ENCODE assay signal across 24 cellular contexts in genomic region chr17:67281736-67282135, GRCh38. TPM values are rescaled to one million over a fixed set of nuclear protein-coding genes. Genes with fewer than 3 reads are reported as not detected.
DNase-seq lines count a peak whose midpoint lies in the region; ATAC-seq, FAIRE-seq and TF ChIP-seq lines count a peak whose summit lies in the region.
"Had no signal": no experiment of that assay in that cellular context is flagged by ENCODE, and none has a peak within 500 bp of the region (broad histone marks: within the 10 kb centered on the region; RNA-seq: fewer than 3 reads in every experiment).

No MANE protein-coding gene starts in this region.

- H3K27ac ChIP-seq in breast epithelium (no peak overlapping the region), K562 (ENCODE audit: extremely low read depth, low read depth, low read length) (no peak overlapping the region), keratinocyte (ENCODE audit: control insufficient read depth, insufficient read depth, low read length) (peak overlapping the region; percentile 77), smooth muscle cell (ENCODE audit: low read depth) (no peak overlapping the region)
- H3K27ac ChIP-seq: Peyer's patch, SJSA1 had no signal

- peak overlapping the region; percentile 43 for H3K27ac Mint-ChIP-seq in MCF 10A (ENCODE audit: low read depth, unreplicated experiment)
- H3K27ac Mint-ChIP-seq: activated CD4-positive, alpha-beta T cell treated with anti-CD3 and anti-CD28 coated beads, Interleukin-2, amount 10 ng/mL, durations not matched to agents 7 days and 5 days; activated naive CD4-positive, alpha-beta T cell treated with anti-CD3 and anti-CD28 coated beads, Interleukin-2, amount 10 ng/mL, durations not matched to agents 7 days and 5 days; B cell had no signal

- no peaks in the 10 kb centered on the region for H3F3A ChIP-seq in smooth muscle cell (ENCODE audit: low read depth)

- H3K4me2 ChIP-seq in K562 (ENCODE audit: insufficient read depth, low read length): no peak overlapping the region
- peak overlapping the region; percentile 73 for H3K4me2 ChIP-seq in keratinocyte (ENCODE audit: control insufficient read depth, extremely low read depth, insufficient read depth, low read depth, low read length)
- H3K4me2 ChIP-seq in smooth muscle cell: no peak overlapping the region

- BruUV-seq in MCF 10A (replicated peaks; lab: Mats Ljungman, UMichigan) (no TSS peak), K562 (replicated peaks; lab: Mats Ljungman, UMichigan) (no TSS peak)

- no peaks in the 10 kb centered on the region for H3K79me2 ChIP-seq in K562 (ENCODE audit: control insufficient read depth, insufficient read depth, low read length)
- H3K79me2 ChIP-seq in keratinocyte (ENCODE audit: control insufficient read depth, insufficient read depth, low read length): no peaks in the 10 kb centered on the region
- H3K79me2 ChIP-seq in smooth muscle cell (ENCODE audit: low read depth): no peaks in the 10 kb centered on the region

- no peaks in the 10 kb centered on the region for H3K9me1 ChIP-seq in K562 (ENCODE audit: control insufficient read depth, insufficient read depth, low read length)
- no peaks in the 10 kb centered on the region for H3K9me1 ChIP-seq in keratinocyte (ENCODE audit: control insufficient read depth, extremely low read depth, insufficient read depth, low read length)

- H3K36me3 Mint-ChIP-seq in MCF 10A (ENCODE audit: insufficient read depth, unreplicated experiment): peaks cover 5% of the 10 kb centered on the region
- H3K36me3 Mint-ChIP-seq: activated naive CD4-positive, alpha-beta T cell treated with anti-CD3 and anti-CD28 coated beads, Interleukin-2, amount 10 ng/mL, durations not matched to agents 7 days and 5 days had no signal

- no peak overlapping the region for H3K4me3 Mint-ChIP-seq in MCF 10A (ENCODE audit: unreplicated experiment)
- H3K4me3 Mint-ChIP-seq: activated CD4-positive, alpha-beta T cell treated with anti-CD3 and anti-CD28 coated beads, Interleukin-2, amount 10 ng/mL, durations not matched to agents 7 days and 5 days; activated naive CD4-positive, alpha-beta T cell treated with anti-CD3 and anti-CD28 coated beads, Interleukin-2, amount 10 ng/mL, durations not matched to agents 7 days and 5 days; B cell had no signal

- no peak for TF ChIP-seq RAD21 in K562 (CRISPR knock-in tag; conservative IDR thresholded peaks at IDR 0.05 in 1 of 2, IDR thresholded peaks at IDR 0.05 in 1 of 2)

- no peaks in the 10 kb centered on the region for H3K27me3 Mint-ChIP-seq in MCF 10A (ENCODE audit: insufficient read depth, unreplicated experiment)
- H3K27me3 Mint-ChIP-seq: activated CD4-positive, alpha-beta T cell treated with anti-CD3 and anti-CD28 coated beads, Interleukin-2, amount 10 ng/mL, durations not matched to agents 7 days and 5 days; B cell had no signal

- no peaks in the 10 kb centered on the region for H3K9me3 Mint-ChIP-seq in MCF 10A (ENCODE audit: unreplicated experiment)
- H3K9me3 Mint-ChIP-seq: activated CD4-positive, alpha-beta T cell treated with anti-CD3 and anti-CD28 coated beads, Interleukin-2, amount 10 ng/mL, durations not matched to agents 7 days and 5 days; activated naive CD4-positive, alpha-beta T cell treated with anti-CD3 and anti-CD28 coated beads, Interleukin-2, amount 10 ng/mL, durations not matched to agents 7 days and 5 days had no signal

- in situ Hi-C loops in K562 (cut with MboI): no loop called here

- WGBS in K562 (ENCODE audit: insufficient coverage, low coverage, missing lambda C conversion rate): 16% methylated on average over 8 of the region's 8 CpGs
- 61% methylated on average over 8 of the region's 8 CpGs for WGBS in smooth muscle cell (ENCODE audit: low lambda C conversion rate)

- TF ChIP-seq EP300 in K562 (IDR thresholded peaks at IDR 0.05; ENCODE audit: low read length): no peak

- intact Hi-C loops in MCF 10A (cut with micrococcal nuclease) (no loop called here), breast epithelium (cut with DNase I; ENCODE audit: low total_unique reads) (no loop called here), K562 (cut with micrococcal nuclease) (no loop called here)

- no peak overlapping the region for H3K9ac ChIP-seq in K562 (ENCODE audit: insufficient read depth in 1 of 2, low read depth in 2 of 2, low read length in 2 of 2)
- H3K9ac ChIP-seq in keratinocyte (ENCODE audit: control insufficient read depth, extremely low read depth, insufficient read depth, low read length): no peak overlapping the region
- no peak overlapping the region for H3K9ac ChIP-seq in smooth muscle cell (ENCODE audit: low read depth)

- peaks cover 18% of the 10 kb centered on the region for H3K4me1 Mint-ChIP-seq in MCF 10A (ENCODE audit: insufficient read depth, unreplicated experiment)
- H3K4me1 Mint-ChIP-seq: activated CD4-positive, alpha-beta T cell treated with anti-CD3 and anti-CD28 coated beads, Interleukin-2, amount 10 ng/mL, durations not matched to agents 7 days and 5 days; activated naive CD4-positive, alpha-beta T cell treated with anti-CD3 and anti-CD28 coated beads, Interleukin-2, amount 10 ng/mL, durations not matched to agents 7 days and 5 days; B cell had no signal

- FAIRE-seq in K562 (lab: Jason Lieb, UNC) (no peak), keratinocyte (lab: Jason Lieb, UNC) (peak; percentile 56)
- FAIRE-seq: urothelium cell line had no signal

- no peak for TF ChIP-seq POLR2A in breast epithelium (IDR thresholded peaks at IDR 0.05)
- no peak for TF ChIP-seq POLR2A in K562 (conservative IDR thresholded peaks at IDR 0.05)

- no peaks in the 10 kb centered on the region for H3K27me3 ChIP-seq in breast epithelium
- no peaks in the 10 kb centered on the region for H3K27me3 ChIP-seq in K562 (ENCODE audit: control insufficient read depth in 2 of 2, insufficient read depth in 2 of 2, low read length in 2 of 2)
- no peaks in the 10 kb centered on the region for H3K27me3 ChIP-seq in keratinocyte (ENCODE audit: control insufficient read depth, extremely low read depth, insufficient read depth, low read length)
- no peaks in the 10 kb centered on the region for H3K27me3 ChIP-seq in smooth muscle cell (ENCODE audit: low read depth)
- H3K27me3 ChIP-seq: Peyer's patch, SJSA1 had no signal

- DNase-seq in MCF 10A (ENCODE audit: unreplicated experiment) (peak; percentile 63), breast epithelium (ENCODE audit: low spot score in 2 of 2) (no peak), K562 (ENCODE audit: extremely low read depth in 1 of 4, low spot score in 3 of 4) (no peak), keratinocyte (ENCODE audit: low read depth, low spot score) (peak; percentile 78), smooth muscle cell (lab: John Stamatoyannopoulos, UW; ENCODE audit: unreplicated experiment) (no peak), Kasumi-1 (lab: John Stamatoyannopoulos, UW) (no peak)
- DNase-seq: activated CD4-positive, alpha-beta T cell treated with anti-CD3 and anti-CD28 coated beads, Interleukin-2, amount 10 ng/mL, durations not matched to agents 7 days and 5 days; activated naive CD4-positive, alpha-beta T cell treated with anti-CD3 and anti-CD28 coated beads, Interleukin-2, amount 10 ng/mL, durations not matched to agents 7 days and 5 days; activated T-cell treated with anti-CD3 and anti-CD28 coated beads, Interleukin-2, amount 50 U/mL, for 48 hours; amygdala; DMS79 treated with DMSO at 0.1 percent for 48 hours; left cardiac atrium; NCI-H1417; NCI-H510A; nucleus accumbens; Peyer's patch; substantia nigra had no signal

- TF ChIP-seq CTCF in MCF 10A (IDR thresholded peaks at IDR 0.05; ENCODE audit: unreplicated experiment) (no peak), breast epithelium (IDR thresholded peaks at IDR 0.05) (no peak), K562 (IDR thresholded peaks at IDR 0.05 in 2 of 3, conservative IDR thresholded peaks at IDR 0.05 in 1 of 3; ENCODE audit: insufficient read depth in 2 of 3, low read depth in 1 of 3, low read length in 3 of 3) (no peak), keratinocyte (optimal IDR thresholded peaks at IDR 0.05 in 1 of 3, IDR thresholded peaks at IDR 0.05 in 1 of 3, conservative IDR thresholded peaks at IDR 0.05 in 1 of 3; ENCODE audit: extremely low read depth in 1 of 3, insufficient read depth in 2 of 3, low read length in 3 of 3) (no peak), smooth muscle cell (IDR thresholded peaks at IDR 0.05; ENCODE audit: borderline replicate concordance, insufficient read depth, poor library complexity, severe bottlenecking) (no peak)

- H3K36me3 ChIP-seq in breast epithelium (no peaks in the 10 kb centered on the region), K562 (ENCODE audit: control insufficient read depth, insufficient read depth, low read length) (no peaks in the 10 kb centered on the region), keratinocyte (ENCODE audit: control insufficient read depth in 2 of 2, extremely low read depth in 1 of 2, insufficient read depth in 2 of 2, low read length in 2 of 2) (no peaks in the 10 kb centered on the region), smooth muscle cell (ENCODE audit: low read depth) (no peaks in the 10 kb centered on the region)
- H3K36me3 ChIP-seq: Peyer's patch, SJSA1 had no signal

- no peak overlapping the region for H2AFZ ChIP-seq in K562 (ENCODE audit: low read depth, low read length)
- H2AFZ ChIP-seq in keratinocyte (ENCODE audit: control insufficient read depth, low read length): peak overlapping the region; percentile 60
- H2AFZ ChIP-seq in smooth muscle cell (ENCODE audit: low read depth): no peak overlapping the region

- ATAC-seq in K562: no peak
- ATAC-seq in HG02938 (IDR thresholded peaks at IDR 0.05; ENCODE audit: unreplicated experiment): no peak
- no peak for ATAC-seq in GM18907 (IDR thresholded peaks at IDR 0.05; ENCODE audit: unreplicated experiment)
- ATAC-seq: HCT116 had no signal

- CTCF ChIA-PET in MCF 10A (lab: Yijun Ruan, JAX) (interaction anchor here (0.6 to 1.9 kb wide), 8 partner anchors 12 to 62 kb away, joined by 3 to 5 read pairs (median 3); no protein-coding TSS in a partner anchor), K562 (lab: Yijun Ruan, JAX; ENCODE audit: low intra/inter-chr PET ratio) (no interaction called here)

- POLR2A ChIA-PET in MCF 10A (lab: Yijun Ruan, JAX) (interaction anchor here (0.7 to 5.8 kb wide), 19 partner anchors 7 to 96 kb away, joined by 3 to 68 read pairs (median 10); partner anchors contain the start of genes HELZ and PSMD12), K562 (lab: Yijun Ruan, JAX) (no interaction called here)

- dilution Hi-C loops in keratinocyte (cut with MboI; ENCODE audit: extremely low pct_ligation_motif_present, low sequenced_read_pairs): no loop called here

- H3K4me1 ChIP-seq in breast epithelium (no peaks in the 10 kb centered on the region), K562 (replicated peaks in 1 of 2; ENCODE audit: control insufficient read depth in 2 of 2, insufficient read depth in 2 of 2, low read length in 2 of 2) (no peaks in the 10 kb centered on the region), keratinocyte (ENCODE audit: control insufficient read depth, extremely low read depth, insufficient read depth, low read length) (peaks cover 24% of the 10 kb centered on the region), smooth muscle cell (ENCODE audit: low read depth) (no peaks in the 10 kb centered on the region)
- H3K4me1 ChIP-seq: Peyer's patch, SJSA1 had no signal

- no peaks in the 10 kb centered on the region for H4K20me1 ChIP-seq in K562 (replicated peaks; ENCODE audit: control insufficient read depth, insufficient read depth, low read length)
- H4K20me1 ChIP-seq in keratinocyte (ENCODE audit: control insufficient read depth, extremely low read depth, insufficient read depth, low read length): no peaks in the 10 kb centered on the region
- H4K20me1 ChIP-seq in smooth muscle cell (ENCODE audit: low read depth): no peaks in the 10 kb centered on the region

- no peaks in the 10 kb centered on the region for H3K9me3 ChIP-seq in breast epithelium
- no peaks in the 10 kb centered on the region for H3K9me3 ChIP-seq in K562 (replicated peaks; ENCODE audit: control insufficient read depth, insufficient read depth, low read depth, low read length)
- H3K9me3 ChIP-seq in keratinocyte (ENCODE audit: control insufficient read depth, low read depth, low read length): no peaks in the 10 kb centered on the region
- H3K9me3 ChIP-seq in smooth muscle cell (replicated peaks; ENCODE audit: low read depth): no peaks in the 10 kb centered on the region
- H3K9me3 ChIP-seq: Peyer's patch, SJSA1 had no signal

- H3K4me3 ChIP-seq in breast epithelium (no peak overlapping the region), K562 (no peak overlapping the region), keratinocyte (ENCODE audit: control insufficient read depth in 2 of 3, extremely low read depth in 1 of 3, insufficient read depth in 2 of 3, low read depth in 1 of 3, low read length in 3 of 3) (no peak overlapping the region), smooth muscle cell (no peak overlapping the region)
- H3K4me3 ChIP-seq: Peyer's patch, SJSA1, skin epidermis had no signal

RNA-seq across cellular contexts. Expression of gene HELZ, which starts 36.7 kb away (rescaled TPM):
- total RNA-seq in MCF 10A (2022) (56.7 and 71.7 TPM in 2 replicates), breast epithelium (100 to 1,000 TPM in 1 of 3 donors, 10 to 100 TPM in 2; 66.5 to 104 (median 79.8) TPM), K562 (2014; rRNA removed) (12.9 and 18.6 TPM in 2 replicates), K562 (2014; rRNA removed; fragmentation: Illumina TruSeq; extraction: Trizol) (34.2 and 39.6 TPM in 2 replicates), K562 (2015; rRNA removed; fragmentation: Illumina TruSeq; extraction: Trizol) (24.0 and 25.1 TPM in 2 replicates), K562 (2021) (39.8 TPM in 2 replicates), smooth muscle cell (34.4 and 67.4 TPM in 2 replicates)
- 122 and 381 TPM in 2 replicates for total RNA-seq in K562 (2011; cell fraction: chromatin; rRNA removed; ENCODE audit: low replicate concordance)
- total RNA-seq in K562 (2011; cell fraction: nucleolus; rRNA removed): 40.2 and 76.2 TPM in 2 replicates
- total RNA-seq in K562 (2011; cell fraction: nucleoplasm; rRNA removed): 95.5 and 139 TPM in 2 replicates
- polyA plus RNA-seq in K562 (2011; rRNA removed) (23.7 and 25.4 TPM in 2 replicates), K562 (2014; fragmentation: Illumina TruSeq; extraction: Trizol) (13.4 and 17.3 TPM in 2 replicates), K562 (2014; fragmentation: Nextera tagmentation; extraction: Ambion mirVana) (10 to 100 TPM in 1 of 2 experiments, 1 to 10 TPM in 1; 5.2 to 11.3 TPM), K562 (2014; rRNA removed) (7.7 and 8.9 TPM in 2 replicates), keratinocyte (11.7 to 18.2 TPM (median 13.5 TPM) in 3 replicates), smooth muscle cell (18.8 and 25.6 TPM in 2 replicates)
- 8.3 and 13.5 TPM in 2 replicates for polyA plus RNA-seq in K562 (2011; cell fraction: cytosol; rRNA removed)
- 21.2 and 23.2 TPM in 2 replicates for polyA plus RNA-seq in K562 (2011; cell fraction: nucleus; rRNA removed)
- polyA plus RNA-seq in K562 (2012): 5.8 and 15.1 TPM in 2 replicates
- 140 and 161 TPM in 2 replicates for polyA minus RNA-seq in K562 (2011; rRNA and poly(A)+ RNA removed)
- polyA minus RNA-seq in K562 (2011; cell fraction: cytosol; rRNA and poly(A)+ RNA removed): 43.3 and 44.0 TPM in 2 replicates
- 48.1 and 120 TPM in 2 replicates for polyA minus RNA-seq in K562 (2011; cell fraction: nucleus; rRNA and poly(A)+ RNA removed)
- 10.4 TPM for polyA plus RNA-seq in keratinocyte (2011; ENCODE audit: low read depth)
- polyA plus RNA-seq in keratinocyte (2011; cell fraction: cytosol; rRNA removed): 7.6 and 15.3 TPM in 2 replicates
- polyA plus RNA-seq in keratinocyte (2011; cell fraction: nucleus; rRNA removed): 26.8 and 30.8 TPM in 2 replicates
- 6.2 and 9.4 TPM in 2 replicates for polyA plus RNA-seq in keratinocyte (2012; ENCODE audit: low replicate concordance)
- 18.6 to 94.3 TPM (median 38.5 TPM) in 3 replicates for polyA minus RNA-seq in keratinocyte
- 25.5 TPM for polyA minus RNA-seq in keratinocyte (2011; cell fraction: cytosol; rRNA and poly(A)+ RNA removed)
- polyA minus RNA-seq in keratinocyte (2011; cell fraction: nucleus; rRNA and poly(A)+ RNA removed): 60.2 and 113 TPM in 2 replicates

Comparison
In these comparisons a context has a peak if more than half of its experiments do, and no peak if none do; other contexts are left out.
1. DNase-seq: peak in MCF 10A (single experiment) and keratinocyte (single experiment); none in breast epithelium (0 of 2), K562 (0 of 4), smooth muscle cell (single experiment) and Kasumi-1 (0 of 2).